1 cellular context compared by ENCODE assay signal in the genomic region with DNA sequence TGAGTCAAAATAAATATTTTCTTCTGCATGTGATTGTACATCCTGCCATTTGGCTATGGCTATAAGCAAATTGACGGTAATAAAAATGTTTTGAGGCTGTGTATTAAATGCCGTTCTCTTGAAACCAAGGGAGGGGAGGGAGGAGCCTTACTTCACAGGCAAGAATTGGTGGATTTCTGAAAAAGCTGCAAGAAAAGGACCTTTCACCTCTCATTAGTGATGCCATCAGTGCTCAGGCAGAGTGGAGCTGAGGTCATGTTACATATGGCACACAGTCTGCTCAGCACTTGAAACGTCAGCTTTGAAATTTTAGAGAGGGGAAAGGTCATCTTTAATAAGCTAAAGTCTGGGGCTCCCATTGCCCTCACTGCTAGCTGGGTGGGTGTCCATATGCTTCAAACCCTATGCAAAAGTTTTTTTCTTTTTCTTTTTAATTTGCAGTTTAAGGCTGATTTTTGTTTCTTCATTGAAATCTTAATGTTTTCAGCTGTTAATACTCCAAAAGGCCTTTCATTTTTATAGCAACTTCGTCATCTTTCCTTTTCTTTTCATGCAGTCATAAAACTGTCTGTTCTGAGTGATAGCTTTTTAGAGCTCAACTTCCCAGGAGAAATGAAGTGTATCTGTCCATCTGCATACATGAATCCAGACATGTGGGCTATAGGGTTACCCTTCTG.
A peak's percentile ranks its signal among the peaks of the same experiment; 100 is the strongest.
TF ChIP-seq lines count a peak whose summit lies in the region.

No MANE protein-coding gene starts in this region.

TF ChIP-seq in HepG2, 621 proteins besides CTCF, POLR2A, EP300 and RAD21 (continued from another document and continues in another):
- TF ChIP-seq, protein P1, sequence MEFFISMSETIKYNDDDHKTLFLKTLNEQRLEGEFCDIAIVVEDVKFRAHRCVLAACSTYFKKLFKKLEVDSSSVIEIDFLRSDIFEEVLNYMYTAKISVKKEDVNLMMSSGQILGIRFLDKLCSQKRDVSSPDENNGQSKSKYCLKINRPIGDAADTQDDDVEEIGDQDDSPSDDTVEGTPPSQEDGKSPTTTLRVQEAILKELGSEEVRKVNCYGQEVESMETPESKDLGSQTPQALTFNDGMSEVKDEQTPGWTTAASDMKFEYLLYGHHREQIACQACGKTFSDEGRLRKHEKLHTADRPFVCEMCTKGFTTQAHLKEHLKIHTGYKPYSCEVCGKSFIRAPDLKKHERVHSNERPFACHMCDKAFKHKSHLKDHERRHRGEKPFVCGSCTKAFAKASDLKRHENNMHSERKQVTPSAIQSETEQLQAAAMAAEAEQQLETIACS (CRISPR knock-in tag; IDR thresholded peaks at IDR 0.05), result no peak
- TF ChIP-seq, protein P2, sequence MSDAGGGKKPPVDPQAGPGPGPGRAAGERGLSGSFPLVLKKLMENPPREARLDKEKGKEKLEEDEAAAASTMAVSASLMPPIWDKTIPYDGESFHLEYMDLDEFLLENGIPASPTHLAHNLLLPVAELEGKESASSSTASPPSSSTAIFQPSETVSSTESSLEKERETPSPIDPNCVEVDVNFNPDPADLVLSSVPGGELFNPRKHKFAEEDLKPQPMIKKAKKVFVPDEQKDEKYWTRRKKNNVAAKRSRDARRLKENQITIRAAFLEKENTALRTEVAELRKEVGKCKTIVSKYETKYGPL (CRISPR knock-in tag; IDR thresholded peaks at IDR 0.05), result no peak
- TF ChIP-seq, protein P3, sequence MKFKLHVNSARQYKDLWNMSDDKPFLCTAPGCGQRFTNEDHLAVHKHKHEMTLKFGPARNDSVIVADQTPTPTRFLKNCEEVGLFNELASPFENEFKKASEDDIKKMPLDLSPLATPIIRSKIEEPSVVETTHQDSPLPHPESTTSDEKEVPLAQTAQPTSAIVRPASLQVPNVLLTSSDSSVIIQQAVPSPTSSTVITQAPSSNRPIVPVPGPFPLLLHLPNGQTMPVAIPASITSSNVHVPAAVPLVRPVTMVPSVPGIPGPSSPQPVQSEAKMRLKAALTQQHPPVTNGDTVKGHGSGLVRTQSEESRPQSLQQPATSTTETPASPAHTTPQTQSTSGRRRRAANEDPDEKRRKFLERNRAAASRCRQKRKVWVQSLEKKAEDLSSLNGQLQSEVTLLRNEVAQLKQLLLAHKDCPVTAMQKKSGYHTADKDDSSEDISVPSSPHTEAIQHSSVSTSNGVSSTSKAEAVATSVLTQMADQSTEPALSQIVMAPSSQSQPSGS (CRISPR knock-in tag; IDR thresholded peaks at IDR 0.05), result no peak
- TF ChIP-seq SATB2 (CRISPR knock-in tag; IDR thresholded peaks at IDR 0.05) (no peak), FOXP1 (IDR thresholded peaks at IDR 0.05) (no peak), FOXP1 (CRISPR knock-in tag; IDR thresholded peaks at IDR 0.05) (no peak), FOXA3 (CRISPR knock-in tag; IDR thresholded peaks at IDR 0.05) (no peak), ZNF563 (CRISPR knock-in tag; IDR thresholded peaks at IDR 0.05) (no peak), ZNF572 (CRISPR knock-in tag; IDR thresholded peaks at IDR 0.05) (no peak), SUZ12 (IDR thresholded peaks at IDR 0.05; ENCODE audit: low read depth, low read length) (no peak), RELA (CRISPR knock-in tag; IDR thresholded peaks at IDR 0.05) (no peak), CENPX (CRISPR knock-in tag; IDR thresholded peaks at IDR 0.05) (no peak), KAT7 (CRISPR knock-in tag; IDR thresholded peaks at IDR 0.05; ENCODE audit: borderline replicate concordance) (no peak), HNRNPUL1 (IDR thresholded peaks at IDR 0.05; ENCODE audit: low read depth, low read length) (no peak), DMAP1 (CRISPR knock-in tag; IDR thresholded peaks at IDR 0.05) (no peak), NRL (CRISPR knock-in tag; IDR thresholded peaks at IDR 0.05; ENCODE audit: borderline replicate concordance) (no peak), ZKSCAN1 (IDR thresholded peaks at IDR 0.05; ENCODE audit: low read length) (no peak), EEA1 (CRISPR knock-in tag; IDR thresholded peaks at IDR 0.05; ENCODE audit: borderline replicate concordance) (no peak), DNMT3B (CRISPR knock-in tag; conservative IDR thresholded peaks at IDR 0.05) (no peak), IKZF1 (IDR thresholded peaks at IDR 0.05) (no peak), REL (CRISPR knock-in tag; conservative IDR thresholded peaks at IDR 0.05) (no peak), ZEB1 (IDR thresholded peaks at IDR 0.05; ENCODE audit: insufficient replicate concordance, low read depth) (no peak), NFE2L2 (IDR thresholded peaks at IDR 0.05; ENCODE audit: low read length) (no peak), KDM3A (CRISPR knock-in tag; IDR thresholded peaks at IDR 0.05; ENCODE audit: low read depth) (no peak), RBAK (CRISPR knock-in tag; IDR thresholded peaks at IDR 0.05) (no peak), ATF7 (IDR thresholded peaks at IDR 0.05) (no peak), ATF7 (CRISPR knock-in tag; IDR thresholded peaks at IDR 0.05) (no peak), ZNF619 (CRISPR knock-in tag; IDR thresholded peaks at IDR 0.05) (no peak), ZNF660 (CRISPR knock-in tag; IDR thresholded peaks at IDR 0.05; ENCODE audit: borderline replicate concordance, low read depth) (no peak), ZZZ3 (CRISPR knock-in tag; IDR thresholded peaks at IDR 0.05; ENCODE audit: borderline replicate concordance) (no peak), ZNF891 (CRISPR knock-in tag; IDR thresholded peaks at IDR 0.05) (no peak), ZBTB38 (CRISPR knock-in tag; IDR thresholded peaks at IDR 0.05) (no peak), PHF5A (CRISPR knock-in tag; IDR thresholded peaks at IDR 0.05; ENCODE audit: low read depth, unreplicated experiment) (no peak), ZNF75D (CRISPR knock-in tag; IDR thresholded peaks at IDR 0.05; ENCODE audit: borderline replicate concordance) (no peak), MYNN (CRISPR knock-in tag; IDR thresholded peaks at IDR 0.05; ENCODE audit: low read depth) (no peak), HNRNPLL (IDR thresholded peaks at IDR 0.05; ENCODE audit: low read depth, low read length, poor library complexity, severe bottlenecking) (no peak), RBFOX2 (IDR thresholded peaks at IDR 0.05; ENCODE audit: low read depth, low read length) (no peak), ZNF234 (CRISPR knock-in tag; conservative IDR thresholded peaks at IDR 0.05) (no peak)
- TF ChIP-seq, protein P4, sequence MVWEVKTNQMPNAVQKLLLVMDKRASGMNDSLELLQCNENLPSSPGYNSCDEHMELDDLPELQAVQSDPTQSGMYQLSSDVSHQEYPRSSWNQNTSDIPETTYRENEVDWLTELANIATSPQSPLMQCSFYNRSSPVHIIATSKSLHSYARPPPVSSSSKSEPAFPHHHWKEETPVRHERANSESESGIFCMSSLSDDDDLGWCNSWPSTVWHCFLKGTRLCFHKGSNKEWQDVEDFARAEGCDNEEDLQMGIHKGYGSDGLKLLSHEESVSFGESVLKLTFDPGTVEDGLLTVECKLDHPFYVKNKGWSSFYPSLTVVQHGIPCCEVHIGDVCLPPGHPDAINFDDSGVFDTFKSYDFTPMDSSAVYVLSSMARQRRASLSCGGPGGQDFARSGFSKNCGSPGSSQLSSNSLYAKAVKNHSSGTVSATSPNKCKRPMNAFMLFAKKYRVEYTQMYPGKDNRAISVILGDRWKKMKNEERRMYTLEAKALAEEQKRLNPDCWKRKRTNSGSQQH (CRISPR knock-in tag; IDR thresholded peaks at IDR 0.05; ENCODE audit: low read depth), result no peak
- TF ChIP-seq, protein P5, sequence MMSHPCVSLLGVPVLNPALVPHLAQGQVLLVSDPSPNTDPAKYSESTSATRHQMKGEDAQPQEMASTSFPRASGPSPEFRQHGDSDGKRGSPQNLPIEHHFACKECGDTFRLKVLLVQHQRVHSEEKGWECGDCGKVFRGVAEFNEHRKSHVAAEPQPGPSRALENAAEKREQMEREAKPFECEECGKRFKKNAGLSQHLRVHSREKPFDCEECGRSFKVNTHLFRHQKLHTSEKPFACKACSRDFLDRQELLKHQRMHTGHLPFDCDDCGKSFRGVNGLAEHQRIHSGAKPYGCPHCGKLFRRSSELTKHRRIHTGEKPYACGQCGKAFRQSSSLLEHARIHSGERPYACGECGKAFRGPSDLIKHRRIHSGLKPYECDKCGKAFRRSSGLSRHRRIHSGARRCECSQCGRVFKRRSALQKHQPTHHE (CRISPR knock-in tag; IDR thresholded peaks at IDR 0.05; ENCODE audit: borderline replicate concordance), result no peak
- TF ChIP-seq, protein P6, sequence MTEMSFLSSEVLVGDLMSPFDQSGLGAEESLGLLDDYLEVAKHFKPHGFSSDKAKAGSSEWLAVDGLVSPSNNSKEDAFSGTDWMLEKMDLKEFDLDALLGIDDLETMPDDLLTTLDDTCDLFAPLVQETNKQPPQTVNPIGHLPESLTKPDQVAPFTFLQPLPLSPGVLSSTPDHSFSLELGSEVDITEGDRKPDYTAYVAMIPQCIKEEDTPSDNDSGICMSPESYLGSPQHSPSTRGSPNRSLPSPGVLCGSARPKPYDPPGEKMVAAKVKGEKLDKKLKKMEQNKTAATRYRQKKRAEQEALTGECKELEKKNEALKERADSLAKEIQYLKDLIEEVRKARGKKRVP (CRISPR knock-in tag; IDR thresholded peaks at IDR 0.05), result 0 out of 4 replicates have a peak, but pooled peaks of 1 of the 2 experiments have one; percentile 27
- TF ChIP-seq, protein P7, sequence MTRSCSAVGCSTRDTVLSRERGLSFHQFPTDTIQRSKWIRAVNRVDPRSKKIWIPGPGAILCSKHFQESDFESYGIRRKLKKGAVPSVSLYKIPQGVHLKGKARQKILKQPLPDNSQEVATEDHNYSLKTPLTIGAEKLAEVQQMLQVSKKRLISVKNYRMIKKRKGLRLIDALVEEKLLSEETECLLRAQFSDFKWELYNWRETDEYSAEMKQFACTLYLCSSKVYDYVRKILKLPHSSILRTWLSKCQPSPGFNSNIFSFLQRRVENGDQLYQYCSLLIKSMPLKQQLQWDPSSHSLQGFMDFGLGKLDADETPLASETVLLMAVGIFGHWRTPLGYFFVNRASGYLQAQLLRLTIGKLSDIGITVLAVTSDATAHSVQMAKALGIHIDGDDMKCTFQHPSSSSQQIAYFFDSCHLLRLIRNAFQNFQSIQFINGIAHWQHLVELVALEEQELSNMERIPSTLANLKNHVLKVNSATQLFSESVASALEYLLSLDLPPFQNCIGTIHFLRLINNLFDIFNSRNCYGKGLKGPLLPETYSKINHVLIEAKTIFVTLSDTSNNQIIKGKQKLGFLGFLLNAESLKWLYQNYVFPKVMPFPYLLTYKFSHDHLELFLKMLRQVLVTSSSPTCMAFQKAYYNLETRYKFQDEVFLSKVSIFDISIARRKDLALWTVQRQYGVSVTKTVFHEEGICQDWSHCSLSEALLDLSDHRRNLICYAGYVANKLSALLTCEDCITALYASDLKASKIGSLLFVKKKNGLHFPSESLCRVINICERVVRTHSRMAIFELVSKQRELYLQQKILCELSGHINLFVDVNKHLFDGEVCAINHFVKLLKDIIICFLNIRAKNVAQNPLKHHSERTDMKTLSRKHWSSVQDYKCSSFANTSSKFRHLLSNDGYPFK (CRISPR knock-in tag; IDR thresholded peaks at IDR 0.05; ENCODE audit: borderline replicate concordance), result no peak
- TF ChIP-seq, protein P8, sequence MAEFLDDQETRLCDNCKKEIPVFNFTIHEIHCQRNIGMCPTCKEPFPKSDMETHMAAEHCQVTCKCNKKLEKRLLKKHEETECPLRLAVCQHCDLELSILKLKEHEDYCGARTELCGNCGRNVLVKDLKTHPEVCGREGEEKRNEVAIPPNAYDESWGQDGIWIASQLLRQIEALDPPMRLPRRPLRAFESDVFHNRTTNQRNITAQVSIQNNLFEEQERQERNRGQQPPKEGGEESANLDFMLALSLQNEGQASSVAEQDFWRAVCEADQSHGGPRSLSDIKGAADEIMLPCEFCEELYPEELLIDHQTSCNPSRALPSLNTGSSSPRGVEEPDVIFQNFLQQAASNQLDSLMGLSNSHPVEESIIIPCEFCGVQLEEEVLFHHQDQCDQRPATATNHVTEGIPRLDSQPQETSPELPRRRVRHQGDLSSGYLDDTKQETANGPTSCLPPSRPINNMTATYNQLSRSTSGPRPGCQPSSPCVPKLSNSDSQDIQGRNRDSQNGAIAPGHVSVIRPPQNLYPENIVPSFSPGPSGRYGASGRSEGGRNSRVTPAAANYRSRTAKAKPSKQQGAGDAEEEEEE (CRISPR knock-in tag; IDR thresholded peaks at IDR 0.05; ENCODE audit: borderline replicate concordance), result no peak
- TF ChIP-seq, protein P9, sequence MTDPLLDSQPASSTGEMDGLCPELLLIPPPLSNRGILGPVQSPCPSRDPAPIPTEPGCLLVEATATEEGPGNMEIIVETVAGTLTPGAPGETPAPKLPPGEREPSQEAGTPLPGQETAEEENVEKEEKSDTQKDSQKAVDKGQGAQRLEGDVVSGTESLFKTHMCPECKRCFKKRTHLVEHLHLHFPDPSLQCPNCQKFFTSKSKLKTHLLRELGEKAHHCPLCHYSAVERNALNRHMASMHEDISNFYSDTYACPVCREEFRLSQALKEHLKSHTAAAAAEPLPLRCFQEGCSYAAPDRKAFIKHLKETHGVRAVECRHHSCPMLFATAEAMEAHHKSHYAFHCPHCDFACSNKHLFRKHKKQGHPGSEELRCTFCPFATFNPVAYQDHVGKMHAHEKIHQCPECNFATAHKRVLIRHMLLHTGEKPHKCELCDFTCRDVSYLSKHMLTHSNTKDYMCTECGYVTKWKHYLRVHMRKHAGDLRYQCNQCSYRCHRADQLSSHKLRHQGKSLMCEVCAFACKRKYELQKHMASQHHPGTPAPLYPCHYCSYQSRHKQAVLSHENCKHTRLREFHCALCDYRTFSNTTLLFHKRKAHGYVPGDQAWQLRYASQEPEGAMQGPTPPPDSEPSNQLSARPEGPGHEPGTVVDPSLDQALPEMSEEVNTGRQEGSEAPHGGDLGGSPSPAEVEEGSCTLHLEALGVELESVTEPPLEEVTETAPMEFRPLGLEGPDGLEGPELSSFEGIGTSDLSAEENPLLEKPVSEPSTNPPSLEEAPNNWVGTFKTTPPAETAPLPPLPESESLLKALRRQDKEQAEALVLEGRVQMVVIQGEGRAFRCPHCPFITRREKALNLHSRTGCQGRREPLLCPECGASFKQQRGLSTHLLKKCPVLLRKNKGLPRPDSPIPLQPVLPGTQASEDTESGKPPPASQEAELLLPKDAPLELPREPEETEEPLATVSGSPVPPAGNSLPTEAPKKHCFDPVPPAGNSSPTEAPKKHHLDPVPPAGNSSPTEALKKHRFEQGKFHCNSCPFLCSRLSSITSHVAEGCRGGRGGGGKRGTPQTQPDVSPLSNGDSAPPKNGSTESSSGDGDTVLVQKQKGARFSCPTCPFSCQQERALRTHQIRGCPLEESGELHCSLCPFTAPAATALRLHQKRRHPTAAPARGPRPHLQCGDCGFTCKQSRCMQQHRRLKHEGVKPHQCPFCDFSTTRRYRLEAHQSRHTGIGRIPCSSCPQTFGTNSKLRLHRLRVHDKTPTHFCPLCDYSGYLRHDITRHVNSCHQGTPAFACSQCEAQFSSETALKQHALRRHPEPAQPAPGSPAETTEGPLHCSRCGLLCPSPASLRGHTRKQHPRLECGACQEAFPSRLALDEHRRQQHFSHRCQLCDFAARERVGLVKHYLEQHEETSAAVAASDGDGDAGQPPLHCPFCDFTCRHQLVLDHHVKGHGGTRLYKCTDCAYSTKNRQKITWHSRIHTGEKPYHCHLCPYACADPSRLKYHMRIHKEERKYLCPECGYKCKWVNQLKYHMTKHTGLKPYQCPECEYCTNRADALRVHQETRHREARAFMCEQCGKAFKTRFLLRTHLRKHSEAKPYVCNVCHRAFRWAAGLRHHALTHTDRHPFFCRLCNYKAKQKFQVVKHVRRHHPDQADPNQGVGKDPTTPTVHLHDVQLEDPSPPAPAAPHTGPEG (CRISPR knock-in tag; IDR thresholded peaks at IDR 0.05), result no peak
